ENCODE assay signal across 15 cellular contexts in the genomic region with DNA sequence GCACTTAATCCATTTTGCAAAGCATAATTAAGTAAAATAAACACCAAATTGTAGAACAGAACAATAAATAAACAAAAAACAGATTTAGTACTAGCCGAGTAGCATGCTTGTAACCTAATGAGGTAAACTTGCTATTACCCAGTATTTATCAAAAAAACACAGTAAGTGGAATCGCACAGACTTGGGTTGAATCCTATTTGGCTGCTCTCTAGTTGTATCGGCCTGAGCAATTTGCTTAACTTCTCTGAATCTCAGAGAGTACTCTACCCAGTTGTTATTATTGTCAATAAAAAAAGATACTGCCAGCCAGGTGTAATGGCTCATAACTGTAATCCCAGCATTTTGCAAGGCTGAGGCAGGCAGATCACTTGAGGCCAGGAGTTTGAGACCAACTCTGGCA.
DNase-seq lines count a peak whose midpoint lies in the region; ATAC-seq and TF ChIP-seq lines count a peak whose summit lies in the region.
"Had no signal": no experiment of that assay in that cellular context is flagged by ENCODE, and none has a peak within 500 bp of the region (broad histone marks: within the 10 kb centered on the region; RNA-seq: fewer than 3 reads in every experiment).

No MANE protein-coding gene starts in this region.

- no peak overlapping the region for H2BK120ac ChIP-seq in neuronal stem cell (ENCODE audit: low read depth, low read length)

- H2AFZ ChIP-seq in hepatocyte, result no peak overlapping the region
- peak overlapping the region; percentile 26 for H2AFZ ChIP-seq in neuronal stem cell (ENCODE audit: low read length)

- no peak overlapping the region for H3K4me3 ChIP-seq in right cardiac atrium (ENCODE audit: low read length)
- H3K4me3 ChIP-seq in hepatocyte, result no peak overlapping the region
- H3K4me3 ChIP-seq in neuronal stem cell (ENCODE audit: low read length in 2 of 2), result no peak overlapping the region
- H3K4me3 ChIP-seq in upper lobe of right lung, result no peak overlapping the region
- H3K4me3 ChIP-seq: BLaER1 treated with 17β-estradiol and CSF1 and Interleukin-3, amounts not matched to agents 10 nM and 100 nM; PC-9 had no signal

- no peak overlapping the region for H2BK12ac ChIP-seq in neuronal stem cell (ENCODE audit: low read length)

- no peak overlapping the region for H3K27ac ChIP-seq in right cardiac atrium (ENCODE audit: low read length)
- H3K27ac ChIP-seq in hepatocyte, result no peak overlapping the region
- H3K27ac ChIP-seq in neuronal stem cell (replicated peaks; ENCODE audit: low read length), result no peak overlapping the region
- peak overlapping the region; percentile 2 for H3K27ac ChIP-seq in upper lobe of right lung
- H3K27ac ChIP-seq: BLaER1 treated with 17β-estradiol and CSF1 and Interleukin-3, amounts not matched to agents 10 nM and 100 nM; PC-9 had no signal

- 51% methylated on average over 3 of the region's 3 CpGs for WGBS in right cardiac atrium
- 50% methylated on average over 3 of the region's 3 CpGs for WGBS in hepatocyte (ENCODE audit: low lambda C conversion rate, missing lambda C conversion rate)
- WGBS in neuronal stem cell (ENCODE audit: extremely low coverage in 2 of 2, insufficient read length in 2 of 2, insufficient replicate concordance in 1 of 2), 2 donors, result no CpG with 5 or more reads among the region's 3 CpGs

- H4K8ac ChIP-seq in neuronal stem cell (ENCODE audit: low read depth, low read length), result no peak overlapping the region

- peak overlapping the region; percentile 26 for H3K4me2 ChIP-seq in hepatocyte
- H3K4me2 ChIP-seq in neuronal stem cell (ENCODE audit: insufficient read depth, low read length, poor library complexity, severe bottlenecking), result no peak overlapping the region
- H3K4me2 ChIP-seq: BLaER1 treated with 17β-estradiol and CSF1 and Interleukin-3, amounts not matched to agents 10 nM and 100 nM; PC-9 had no signal

- H3K4me1 ChIP-seq in right cardiac atrium (ENCODE audit: control insufficient read depth, insufficient read depth, low read length) (peaks cover 2% of the 10 kb centered on the region), hepatocyte (ENCODE audit: insufficient read depth) (no peaks in the 10 kb centered on the region), neuronal stem cell (ENCODE audit: control insufficient read depth in 2 of 2, insufficient read depth in 1 of 2, low read depth in 1 of 2, low read length in 2 of 2) (peaks cover 0 to 13% of the 10 kb centered on the region in 2 donors), upper lobe of right lung (peaks cover 16% of the 10 kb centered on the region)

- no peak overlapping the region for H3K23ac ChIP-seq in neuronal stem cell (ENCODE audit: low read depth, low read length, poor library complexity)

- H3K36me3 ChIP-seq in hepatocyte (replicated peaks; ENCODE audit: insufficient read depth, low read depth) (no peaks in the 10 kb centered on the region), neuronal stem cell (replicated peaks in 1 of 2; ENCODE audit: control insufficient read depth in 2 of 2, insufficient read depth in 2 of 2, low read length in 2 of 2) (no peaks in the 10 kb centered on the region), upper lobe of right lung (no peaks in the 10 kb centered on the region)
- H3K36me3 ChIP-seq: BLaER1 treated with 17β-estradiol and CSF1 and Interleukin-3, amounts not matched to agents 10 nM and 100 nM had no signal

- no peak overlapping the region for H2BK15ac ChIP-seq in neuronal stem cell (ENCODE audit: low read length)

- intact Hi-C loops in left ventricle myocardium superior (cut with micrococcal nuclease) (no loop called here), right cardiac atrium (cut with DNase I) (no loop called here), upper lobe of right lung (cut with DNase I) (no loop called here)

- no peaks in the 10 kb centered on the region for H4K20me1 ChIP-seq in hepatocyte (ENCODE audit: insufficient read depth, poor library complexity, severe bottlenecking)
- H4K20me1 ChIP-seq: BLaER1 treated with 17β-estradiol and CSF1 and Interleukin-3, amounts not matched to agents 10 nM and 100 nM had no signal

- no peaks in the 10 kb centered on the region for H3K79me2 ChIP-seq in hepatocyte

- no peak overlapping the region for H3K4ac ChIP-seq in neuronal stem cell (ENCODE audit: low read length)

- H2AK5ac ChIP-seq in neuronal stem cell (ENCODE audit: low read depth, low read length), result no peak overlapping the region

- H3K18ac ChIP-seq in neuronal stem cell (ENCODE audit: low read length), result no peak overlapping the region

- TF ChIP-seq CTCF in hepatocyte (IDR thresholded peaks at IDR 0.05; ENCODE audit: poor library complexity) (no peak), upper lobe of right lung (IDR thresholded peaks at IDR 0.05) (no peak)

- H2BK5ac ChIP-seq in neuronal stem cell (ENCODE audit: low read length), result no peak overlapping the region

- H3K14ac ChIP-seq in neuronal stem cell (ENCODE audit: low read length), result no peak overlapping the region

- no peaks in the 10 kb centered on the region for H3K9me3 ChIP-seq in right cardiac atrium (ENCODE audit: control insufficient read depth, low read length)
- no peaks in the 10 kb centered on the region for H3K9me3 ChIP-seq in hepatocyte (ENCODE audit: low read depth)
- no peaks in the 10 kb centered on the region for H3K9me3 ChIP-seq in neuronal stem cell (replicated peaks in 1 of 2; ENCODE audit: control insufficient read depth in 2 of 2, insufficient read depth in 1 of 2, low read depth in 1 of 2, low read length in 2 of 2)
- no peaks in the 10 kb centered on the region for H3K9me3 ChIP-seq in upper lobe of right lung
- H3K9me3 ChIP-seq: BLaER1 treated with 17β-estradiol and CSF1 and Interleukin-3, amounts not matched to agents 10 nM and 100 nM had no signal

- H3K79me1 ChIP-seq in neuronal stem cell (ENCODE audit: low read depth, low read length), result no peaks in the 10 kb centered on the region

- H3K9ac ChIP-seq in neuronal stem cell (ENCODE audit: low read depth, low read length, poor library complexity), result no peak overlapping the region
- H3K9ac ChIP-seq: BLaER1 treated with 17β-estradiol and CSF1 and Interleukin-3, amounts not matched to agents 10 nM and 100 nM had no signal

- ATAC-seq in left ventricle myocardium superior (peak; percentile 39), right cardiac atrium (no peak), upper lobe of right lung (no peak)

- H3K27me3 ChIP-seq in right cardiac atrium (ENCODE audit: control insufficient read depth, insufficient read depth), result no peaks in the 10 kb centered on the region
- no peaks in the 10 kb centered on the region for H3K27me3 ChIP-seq in hepatocyte
- H3K27me3 ChIP-seq in neuronal stem cell (ENCODE audit: control insufficient read depth in 3 of 3, insufficient read depth in 3 of 3, low read depth in 1 of 3, low read length in 3 of 3), result no peaks in the 10 kb centered on the region
- no peaks in the 10 kb centered on the region for H3K27me3 ChIP-seq in upper lobe of right lung
- H3K27me3 ChIP-seq: BLaER1 treated with 17β-estradiol and CSF1 and Interleukin-3, amounts not matched to agents 10 nM and 100 nM had no signal

- DNase-seq in left ventricle myocardium superior (no peak), right cardiac atrium (no peak), hepatocyte (ENCODE audit: low spot score) (no peak), neuronal stem cell (ENCODE audit: low spot score) (no peak), upper lobe of right lung (no peak), MV-4-11 (lab: John Stamatoyannopoulos, UW) (no peak), kidney tubule cell (ENCODE audit: low spot score) (no peak), NCI-H2029 (lab: John Stamatoyannopoulos, UW) (no peak)
- DNase-seq: CD8-positive, alpha-beta memory T cell; KBM-7; NCI-H1436; NCI-H2029 treated with DMSO at 0.1 percent for 48 hours; NCI-H748 treated with DMSO at 0.1 percent for 48 hours had no signal

- H4K91ac ChIP-seq in neuronal stem cell (ENCODE audit: low read depth, low read length, poor library complexity), result no peak overlapping the region

- no peaks in the 10 kb centered on the region for H3K9me2 ChIP-seq in hepatocyte (replicated peaks; ENCODE audit: insufficient read depth)
